ENCODE assay signal across 23 cellular contexts in the genomic region with DNA sequence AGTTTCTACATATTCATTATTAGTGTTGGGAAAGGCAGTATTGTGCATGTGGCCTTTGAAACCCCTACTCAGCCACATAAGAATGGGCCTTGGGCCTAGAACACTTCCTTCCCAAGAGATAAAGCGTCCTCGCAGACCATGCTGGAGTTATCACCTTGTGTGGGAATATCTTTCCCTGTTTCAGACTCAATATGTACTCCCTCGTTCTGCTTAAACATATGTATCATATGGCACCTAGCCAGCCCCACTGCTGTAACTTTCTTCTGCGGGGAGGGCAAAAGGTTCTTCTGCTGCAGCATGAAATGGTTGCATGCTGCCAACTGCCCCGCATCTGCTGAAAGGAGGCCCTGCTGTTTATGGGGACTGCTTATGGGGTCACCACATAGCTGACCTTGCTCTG.
"Had no signal": no experiment of that assay in that cellular context is flagged by ENCODE, and none has a peak within 500 bp of the region (broad histone marks: within the 10 kb centered on the region; RNA-seq: fewer than 3 reads in every experiment).

No MANE protein-coding gene starts in this region.

- H2AFZ ChIP-seq: neural progenitor cell had no signal

- H3K9me3 ChIP-seq: left lung, pancreas, psoas muscle, right atrium auricular region, thyroid gland, upper lobe of right lung had no signal

- ATAC-seq: activated T-cell treated with anti-CD3 and anti-CD28 coated beads, Interleukin-2, amount 50 U/mL, for 72 hours; left lung; psoas muscle; stimulated activated naive CD8-positive, alpha-beta T cell treated with anti-CD3 and anti-CD28 coated beads, Interleukin-15, Interleukin-2, amounts not matched to agents 100 U/mL and 50 U/mL, for 24 hours; upper lobe of right lung; WTC11 had no signal

- H3K27ac ChIP-seq: left lung, neural progenitor cell, pancreas, psoas muscle, right atrium auricular region, thyroid gland, upper lobe of right lung had no signal

- H3K4me1 ChIP-seq: left lung, neural progenitor cell, pancreas, psoas muscle, right atrium auricular region, thyroid gland, upper lobe of right lung had no signal

- H3K9ac ChIP-seq: neural progenitor cell had no signal

- H3K36me3 ChIP-seq: left lung, neural progenitor cell, pancreas, right atrium auricular region, thyroid gland, upper lobe of right lung had no signal

- H3K4me2 ChIP-seq: neural progenitor cell had no signal

- H3K27me3 ChIP-seq: left lung, neural progenitor cell, pancreas, right atrium auricular region, thyroid gland, upper lobe of right lung had no signal

- H3K4me3 ChIP-seq: left lung, lung, neural progenitor cell, pancreas, psoas muscle, right atrium auricular region, thyroid gland, upper lobe of right lung had no signal

- DNase-seq: activated CD4-positive, alpha-beta T cell treated with anti-CD3 and anti-CD28 coated beads for 4 hours; activated CD4-positive, alpha-beta T cell treated with anti-CD3 and anti-CD28 coated beads, Interleukin-2, amount 50 U/mL, for 48 hours; activated effector memory CD4-positive, alpha-beta T cell treated with Interleukin-2 at 50 U/mL for 16 hours; activated naive CD4-positive, alpha-beta T cell treated with anti-CD3 and anti-CD28 coated beads for 36 hours; activated naive CD8-positive, alpha-beta T cell treated with anti-CD3 and anti-CD28 coated beads, Interleukin-2, amount 10 ng/mL, durations not matched to agents 7 days and 5 days; activated T-cell treated with anti-CD3 and anti-CD28 coated beads, Interleukin-2, amount 50 U/mL, for 72 hours; amniotic stem cell; central memory CD4-positive, alpha-beta T cell; effector memory CD4-positive, alpha-beta T cell; foreskin melanocyte; immature natural killer cell; left lung; naive B cell; psoas muscle; stimulated activated CD4-positive, alpha-beta T cell treated with anti-CD3 and anti-CD28 coated beads, Interleukin-4, amount 100 ng/mL, for 24 hours; stimulated activated naive CD8-positive, alpha-beta T cell treated with anti-CD3 and anti-CD28 coated beads, Interleukin-15, Interleukin-2, amounts not matched to agents 100 U/mL and 50 U/mL, for 24 hours; thyroid gland; upper lobe of right lung had no signal
